ENCODE assay signal across 16 cellular contexts in genomic region chr21:41317458-41317857, GRCh38.
DNase-seq lines count a peak whose midpoint lies in the region; ATAC-seq lines count a peak whose summit lies in the region.
"Had no signal": no experiment of that assay in that cellular context is flagged by ENCODE, and none has a peak within 500 bp of the region (broad histone marks: within the 10 kb centered on the region; RNA-seq: fewer than 3 reads in every experiment).

No MANE protein-coding gene starts in this region.

- H3K4me1 ChIP-seq in HUES48 (ENCODE audit: control insufficient read depth, insufficient read depth, low read length), result peaks cover 9% of the 10 kb centered on the region; the same call in 1 of the 2 replicates

- peak overlapping the region; percentile 80 for H3K4me3 ChIP-seq in HUES48 (ENCODE audit: low read depth, low read length)
- H3K4me3 ChIP-seq in iPS-18c (ENCODE audit: insufficient read depth, low read depth, low read length), result peak overlapping the region; percentile 56
- H3K4me3 ChIP-seq: GM23248 had no signal

- no peak overlapping the region for H3K27ac Mint-ChIP-seq in stimulated activated memory B cell treated with anti-CD40 and anti-IgM and Interleukin-4, amounts not matched to agents 10 μg/mL and 1 μg/mL and 100 μg/mL, for 72 hours
- H3K27ac Mint-ChIP-seq: activated T-helper 1 cell treated with anti-CD3 and anti-CD28 coated beads, Interleukin-12 subunit alpha, Interleukin-12 subunit beta, Interleukin-2, Interleukin-4 antibody, amounts not matched to agents 30 ng/mL and 10 ng/mL and 1 ng/mL, durations not matched to agents 14 hours and 24 hours and 36 hours; CD4-positive, CD25-positive, alpha-beta regulatory T cell; natural killer cell had no signal

- H3K4me3 Mint-ChIP-seq in stimulated activated memory B cell treated with anti-CD40 and anti-IgM and Interleukin-4, amounts not matched to agents 10 μg/mL and 1 μg/mL and 100 μg/mL, for 72 hours, result peak overlapping the region; percentile 46
- H3K4me3 Mint-ChIP-seq: activated T-helper 1 cell treated with anti-CD3 and anti-CD28 coated beads, Interleukin-12 subunit alpha, Interleukin-12 subunit beta, Interleukin-2, Interleukin-4 antibody, amounts not matched to agents 30 ng/mL and 10 ng/mL and 1 ng/mL, durations not matched to agents 14 hours and 24 hours and 36 hours; CD4-positive, CD25-positive, alpha-beta regulatory T cell; natural killer cell had no signal

- H3K36me3 ChIP-seq in HUES48 (ENCODE audit: control insufficient read depth, insufficient read depth, low read length), result no peaks in the 10 kb centered on the region

- H3K9me3 ChIP-seq in HUES48 (ENCODE audit: control insufficient read depth, insufficient read depth, low read length) (no peaks in the 10 kb centered on the region), iPS-18c (ENCODE audit: control insufficient read depth, insufficient read depth, low read length) (no peaks in the 10 kb centered on the region)

- no peaks in the 10 kb centered on the region for H3K36me3 Mint-ChIP-seq in stimulated activated memory B cell treated with anti-CD40 and anti-IgM and Interleukin-4, amounts not matched to agents 10 μg/mL and 1 μg/mL and 100 μg/mL, for 72 hours
- H3K36me3 Mint-ChIP-seq: CD4-positive, CD25-positive, alpha-beta regulatory T cell; natural killer cell had no signal

- no peak for ATAC-seq in stimulated activated memory B cell treated with anti-CD40 and anti-IgM and Interleukin-4, amounts not matched to agents 10 μg/mL and 1 μg/mL and 100 μg/mL, for 72 hours
- ATAC-seq: natural killer cell had no signal

- no peaks in the 10 kb centered on the region for H3K9me3 Mint-ChIP-seq in stimulated activated memory B cell treated with anti-CD40 and anti-IgM and Interleukin-4, amounts not matched to agents 10 μg/mL and 1 μg/mL and 100 μg/mL, for 72 hours
- H3K9me3 Mint-ChIP-seq: activated T-helper 1 cell treated with anti-CD3 and anti-CD28 coated beads, Interleukin-12 subunit alpha, Interleukin-12 subunit beta, Interleukin-2, Interleukin-4 antibody, amounts not matched to agents 30 ng/mL and 10 ng/mL and 1 ng/mL, durations not matched to agents 14 hours and 24 hours and 36 hours; natural killer cell had no signal

- H3K27me3 Mint-ChIP-seq in stimulated activated memory B cell treated with anti-CD40 and anti-IgM and Interleukin-4, amounts not matched to agents 10 μg/mL and 1 μg/mL and 100 μg/mL, for 72 hours, result peaks cover 52% of the 10 kb centered on the region

- DNase-seq in NCI-H510A treated with DMSO at 0.1 percent for 48 hours (lab: John Stamatoyannopoulos, UW) (peak; percentile 58), germinal center (ENCODE audit: low spot score) (no peak), NCI-H2171 treated with DMSO at 0.1 percent for 48 hours (lab: John Stamatoyannopoulos, UW) (no peak), AML-193 (lab: John Stamatoyannopoulos, UW) (no peak)
- DNase-seq: activated CD4-positive, alpha-beta T cell treated with anti-CD3 and anti-CD28 coated beads for 48 hours; CD4-positive, CD25-positive, alpha-beta regulatory T cell; effector memory CD4-positive, alpha-beta T cell; GM23248; kidney glomerular epithelial cell; natural killer cell; NCI-H446 had no signal

- no peak overlapping the region for H3K27ac ChIP-seq in HUES48 (ENCODE audit: low read depth, low read length)
- H3K27ac ChIP-seq: GM23248, RWPE1 had no signal

- H3K9ac ChIP-seq in HUES48 (ENCODE audit: low read depth, low read length), result no peak overlapping the region
- H3K9ac ChIP-seq: GM23248 had no signal

- H3K27me3 ChIP-seq in HUES48 (ENCODE audit: control insufficient read depth, insufficient read depth, low read length), result peaks cover 29% of the 10 kb centered on the region

- peaks cover 9% of the 10 kb centered on the region for H3K4me1 Mint-ChIP-seq in stimulated activated memory B cell treated with anti-CD40 and anti-IgM and Interleukin-4, amounts not matched to agents 10 μg/mL and 1 μg/mL and 100 μg/mL, for 72 hours
- H3K4me1 Mint-ChIP-seq: natural killer cell had no signal
